Comparison of ENCODE assay signal across 36 cellular contexts in genomic region chr20:15119852-15120251, GRCh38.
"Had no signal": no experiment of that assay in that cellular context is flagged by ENCODE, and none has a peak within 500 bp of the region (broad histone marks: within the 10 kb centered on the region; RNA-seq: fewer than 3 reads in every experiment).

No MANE protein-coding gene starts in this region.

- H3K9me3 ChIP-seq: MG63 had no signal

- H3K36me3 ChIP-seq: MG63 had no signal

- DNase-seq: Karpas-422, Kasumi-1, MG63, MM.1S, MV-4-11, NCI-H1048, NCI-H1092, NCI-H1092 treated with DMSO at 0.1 percent for 48 hours, NCI-H1105, NCI-H1105 treated with DMSO at 0.1 percent for 48 hours, NCI-H1417, NCI-H1417 treated with DMSO at 0.1 percent for 48 hours, NCI-H1436, NCI-H1436 treated with DMSO at 0.1 percent for 48 hours, NCI-H146, NCI-H1694, NCI-H1694 treated with DMSO at 0.1 percent for 48 hours, NCI-H187, NCI-H187 treated with DMSO at 0.1 percent for 48 hours, NCI-H1930, NCI-H2029, NCI-H2029 treated with DMSO at 0.1 percent for 48 hours, NCI-H2081, NCI-H2081 treated with DMSO at 0.1 percent for 48 hours, NCI-H2107, NCI-H2171, NCI-H2171 treated with DMSO at 0.1 percent for 48 hours, NCI-H2227 treated with DMSO at 0.1 percent for 48 hours, NCI-H226, NCI-H345, NCI-H446, NCI-H446 treated with DMSO at 0.1 percent for 48 hours, NCI-H510A, NCI-H510A treated with DMSO at 0.1 percent for 48 hours, NCI-H524, NCI-H524 treated with DMSO at 0.1 percent for 48 hours had no signal

- H3K4me3 ChIP-seq: MG63 had no signal

- H3K27me3 ChIP-seq: MG63 had no signal
